14 cellular contexts compared by ENCODE assay signal in the genomic region with DNA sequence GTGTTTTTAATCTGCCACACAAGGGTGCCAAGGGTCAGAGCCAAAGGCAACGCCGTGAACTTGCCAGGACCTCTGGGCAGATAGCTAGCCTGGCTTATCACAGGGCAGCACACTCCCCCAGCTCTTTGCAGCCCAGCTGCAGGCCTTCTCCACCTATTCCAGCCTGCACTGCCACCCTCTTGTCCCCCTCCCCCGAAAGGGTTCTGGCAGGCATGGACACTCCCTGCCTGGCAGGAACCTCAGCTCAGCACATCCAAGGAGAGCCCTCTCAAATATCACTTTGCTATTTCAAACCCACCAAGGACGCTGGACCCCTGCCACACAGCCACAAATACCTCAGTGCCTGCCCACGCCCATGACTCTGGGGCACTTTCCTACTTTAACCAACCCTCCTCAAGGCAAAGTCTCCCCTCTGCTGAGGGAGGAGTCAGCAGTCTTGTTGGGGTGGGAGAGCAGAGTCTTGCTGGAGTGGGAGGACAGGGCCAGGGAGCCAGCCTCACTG. TPM values are rescaled to one million over a fixed set of nuclear protein-coding genes. Genes with fewer than 3 reads are reported as not detected.
A peak's percentile ranks its signal among the peaks of the same experiment; 100 is the strongest.
DNase-seq lines count a peak whose midpoint lies in the region; ATAC-seq and TF ChIP-seq lines count a peak whose summit lies in the region.
"Had no signal": no experiment of that assay in that cellular context is flagged by ENCODE, and none has a peak within 500 bp of the region (broad histone marks: within the 10 kb centered on the region; RNA-seq: fewer than 3 reads in every experiment).

No MANE protein-coding gene starts in this region.

- H3K27me3 ChIP-seq in breast epithelium (no peaks in the 10 kb centered on the region), mammary epithelial cell (ENCODE audit: insufficient read depth, low read length) (no peaks in the 10 kb centered on the region), upper lobe of right lung (no peaks in the 10 kb centered on the region)

- WGBS in mammary epithelial cell (ENCODE audit: low coverage, missing lambda C conversion rate): 48% methylated on average over 4 of the region's 5 CpGs

- in situ Hi-C loops in mammary epithelial cell (cut with MboI; ENCODE audit: low sequenced_read_pairs in 2 of 2): no loop called here
- in situ Hi-C loops in G401 (cut with HindIII; ENCODE audit: low sequenced_read_pairs): no loop called here

- ATAC-seq in upper lobe of right lung (no peak), GM19452 (IDR thresholded peaks at IDR 0.05; ENCODE audit: unreplicated experiment) (no peak), HG02763 (IDR thresholded peaks at IDR 0.05; ENCODE audit: unreplicated experiment) (no peak)
- ATAC-seq: T-cell had no signal

- H3K9ac ChIP-seq in mammary epithelial cell (ENCODE audit: insufficient read depth, low read length): no peak overlapping the region

- TF ChIP-seq POLR2A in breast epithelium (IDR thresholded peaks at IDR 0.05): no peak
- no peak for TF ChIP-seq POLR2A in erythroblast (IDR thresholded peaks at IDR 0.05; ENCODE audit: low read length)

- no TSS peak for BruUV-seq in mammary epithelial cell (replicated peaks; lab: Mats Ljungman, UMichigan)

- CTCF ChIA-PET in mammary epithelial cell (lab: Charles Lee; ENCODE audit: low non-redundant PET): no interaction called here

- H3K27ac ChIP-seq in breast epithelium (peak overlapping the region; percentile 2 to 13), mammary epithelial cell (ENCODE audit: insufficient read depth, low read depth, low read length) (no peak overlapping the region), upper lobe of right lung (no peak overlapping the region)

- intact Hi-C loops in breast epithelium (cut with DNase I; ENCODE audit: low total_unique reads): no loop called here
- intact Hi-C loops in mammary epithelial cell (cut with micrococcal nuclease): no loop called here
- intact Hi-C loops in upper lobe of right lung (cut with DNase I): no loop called here

- DNase-seq in breast epithelium (ENCODE audit: low spot score in 2 of 2): no peak
- DNase-seq in mammary epithelial cell: no peak
- DNase-seq in erythroblast (lab: John Stamatoyannopoulos, UW): peak; percentile 85 to 94
- DNase-seq in myocyte (ENCODE audit: low read depth): peak; percentile 90
- DNase-seq in upper lobe of right lung: peak; percentile 28
- no peak for DNase-seq in G401 (ENCODE audit: low spot score)
- DNase-seq: activated CD4-positive, alpha-beta T cell treated with anti-CD3 and anti-CD28 coated beads, Interleukin-2, amount 50 U/mL, for 4 hours; activated effector memory CD4-positive, alpha-beta T cell treated with anti-CD3 and anti-CD28 coated beads, Interleukin-2, amount 50 U/mL, for 16 hours; DMS53; NCI-H1048; stimulated activated CD4-positive, alpha-beta T cell treated with anti-CD3 and anti-CD28 coated beads, Interleukin-4, amount 100 ng/mL, for 24 hours; T-cell had no signal

- no peaks in the 10 kb centered on the region for H4K20me1 ChIP-seq in mammary epithelial cell (ENCODE audit: insufficient read depth, low read length)

- TF ChIP-seq CTCF in breast epithelium (IDR thresholded peaks at IDR 0.05) (no peak), mammary epithelial cell (conservative IDR thresholded peaks at IDR 0.05 in 1 of 2, IDR thresholded peaks at IDR 0.05 in 1 of 2; ENCODE audit: extremely low read depth in 1 of 2, insufficient read depth in 1 of 2, low read depth in 1 of 2, low read length in 2 of 2) (no peak), upper lobe of right lung (IDR thresholded peaks at IDR 0.05) (no peak)

- no peaks in the 10 kb centered on the region for H3K36me3 ChIP-seq in breast epithelium
- H3K36me3 ChIP-seq in mammary epithelial cell (ENCODE audit: insufficient read depth, low read length): peaks cover 12% of the 10 kb centered on the region
- H3K36me3 ChIP-seq in upper lobe of right lung: peaks cover 54% of the 10 kb centered on the region

- no peak overlapping the region for H2AFZ ChIP-seq in mammary epithelial cell (ENCODE audit: low read depth, low read length)

- H3K9me3 ChIP-seq in breast epithelium: no peaks in the 10 kb centered on the region
- H3K9me3 ChIP-seq in mammary epithelial cell (replicated peaks; ENCODE audit: insufficient read depth, low read length): no peaks in the 10 kb centered on the region
- no peaks in the 10 kb centered on the region for H3K9me3 ChIP-seq in upper lobe of right lung

- no peak overlapping the region for H3K4me2 ChIP-seq in mammary epithelial cell (ENCODE audit: insufficient read depth, low read depth, low read length)

- H3K4me3 ChIP-seq in breast epithelium: no peak overlapping the region
- H3K4me3 ChIP-seq in mammary epithelial cell (replicated peaks in 1 of 3; ENCODE audit: insufficient read depth in 1 of 3, low read depth in 2 of 3, low read length in 3 of 3): no peak overlapping the region
- no peak overlapping the region for H3K4me3 ChIP-seq in upper lobe of right lung

- dilution Hi-C loops in mammary epithelial cell (cut with HindIII; ENCODE audit: low sequenced_read_pairs): no loop called here

- peaks cover 14% of the 10 kb centered on the region for H3K79me2 ChIP-seq in mammary epithelial cell (ENCODE audit: insufficient read depth, low read length)

- H3K4me1 ChIP-seq in breast epithelium (no peaks in the 10 kb centered on the region), mammary epithelial cell (ENCODE audit: insufficient read depth, low read length) (no peaks in the 10 kb centered on the region), upper lobe of right lung (peaks cover 15% of the 10 kb centered on the region)

RNA-seq across cellular contexts. Expression of gene SSBP3, which starts 9.1 kb away (rescaled TPM):
- total RNA-seq in breast epithelium (10 to 100 TPM; 21.3 to 28.0 (median 25.6) TPM), mammary epithelial cell (10 to 100 TPM; 30.5 to 30.6 TPM), myocyte (15.3 and 21.8 TPM in 2 replicates), upper lobe of right lung (40.4 TPM)
- 23.7 TPM for polyA plus RNA-seq in mammary epithelial cell
- 42.6 TPM for polyA minus RNA-seq in mammary epithelial cell
- polyA plus RNA-seq in myocyte (2012): 47.8 TPM
- 64.0 and 71.2 TPM in 2 replicates for total RNA-seq in G401 (2014; rRNA removed; shearing (Covaris generic))

Comparison
In these comparisons a context has a peak if more than half of its experiments do, and no peak if none do; other contexts are left out.
1. H3K27ac ChIP-seq: peak in breast epithelium (2 of 2); none in mammary epithelial cell (single experiment) and upper lobe of right lung (single experiment).
2. DNase-seq: peak in erythroblast (2 of 2), myocyte (single experiment) and upper lobe of right lung (single experiment); none in breast epithelium (0 of 2), mammary epithelial cell (single experiment) and G401 (single experiment).